7 cellular contexts compared by ENCODE assay signal in the genomic region with DNA sequence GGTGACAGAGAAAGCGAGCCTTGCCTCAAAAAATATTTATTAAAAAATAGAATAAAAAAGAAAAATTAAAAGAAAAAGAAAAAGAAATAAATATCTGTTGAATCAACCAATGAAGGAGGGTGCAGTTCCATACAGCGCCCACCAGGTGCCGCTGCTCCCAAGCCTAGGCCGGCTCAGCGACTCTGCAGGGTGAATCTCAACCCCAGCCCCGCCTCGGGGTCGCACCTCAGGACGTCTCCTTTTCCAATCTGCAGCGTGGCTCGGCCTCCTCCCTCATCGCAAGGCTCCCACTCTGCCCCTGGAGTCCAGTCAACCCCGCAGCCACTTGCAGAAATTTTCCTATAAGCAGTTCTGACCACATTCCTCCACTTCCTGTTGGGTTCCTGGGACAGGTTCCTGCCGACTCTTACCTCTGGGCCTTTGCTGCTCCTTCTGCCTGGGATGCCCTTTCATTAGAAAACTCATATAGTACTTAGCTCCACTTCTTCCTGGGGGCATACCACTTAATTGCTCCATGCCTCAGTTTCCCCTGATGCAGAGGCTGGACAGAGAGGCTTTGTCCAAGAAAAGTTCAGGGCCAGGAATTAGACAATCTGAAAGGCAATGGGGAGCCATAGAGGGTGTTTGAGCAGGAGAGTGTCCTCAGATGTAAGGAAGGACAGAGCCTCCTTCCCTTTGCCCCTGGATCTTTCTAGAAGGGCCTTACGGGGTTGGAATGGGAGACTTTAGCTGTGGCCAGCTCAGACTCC. TPM values are rescaled to one million over a fixed set of nuclear protein-coding genes. Genes with fewer than 3 reads are reported as not detected.
DNase-seq lines count a peak whose midpoint lies in the region; TF ChIP-seq lines count a peak whose summit lies in the region.

No MANE protein-coding gene starts in this region.

- H3K4me3 ChIP-seq in colonic mucosa = no peak overlapping the region

- H3K27ac ChIP-seq in colonic mucosa = no peak overlapping the region

- H3K9ac ChIP-seq in colonic mucosa (ENCODE audit: low read depth in 2 of 2, low read length in 2 of 2) = peak overlapping the region in 1 of 2 donors; percentile 34

- no peaks in the 10 kb centered on the region for H3K9me3 ChIP-seq in colonic mucosa

- intact Hi-C loops in colonic mucosa (cut with DNase I) = loop anchor here (1.0 kb wide), 1 partner anchor 425 kb away; no protein-coding TSS in a partner anchor

- no peaks in the 10 kb centered on the region for H3K36me3 ChIP-seq in colonic mucosa

- peak; percentile 91 for TF ChIP-seq CTCF in GM12874 (IDR thresholded peaks at IDR 0.05; ENCODE audit: insufficient read depth, low read depth, low read length)
- TF ChIP-seq CTCF in colonic mucosa (IDR thresholded peaks at IDR 0.05) = peak; percentile 98

- DNase-seq in NCI-H1105 treated with DMSO at 0.1 percent for 48 hours (lab: John Stamatoyannopoulos, UW) (peak; percentile 10), colonic mucosa (peak; percentile 35), lung microvascular endothelial cell (ENCODE audit: low read depth in 2 of 2) (peak; percentile 47 to 62), NCI-H2029 (lab: John Stamatoyannopoulos, UW) (no peak)
- DNase-seq in activated CD4-positive, alpha-beta T cell treated with anti-CD3 and anti-CD28 coated beads for 48 hours = peak; percentile 78
- peak; percentile 39 to 48 for DNase-seq in stimulated activated CD8-positive, alpha-beta memory T cell treated with anti-CD3 and anti-CD28 coated beads, Interleukin-15, amount 100 ng/mL, for 48 hours (ENCODE audit: low read depth in 2 of 2)

- H3K4me1 ChIP-seq in colonic mucosa = no peaks in the 10 kb centered on the region

- H3K27me3 ChIP-seq in colonic mucosa = no peaks in the 10 kb centered on the region

RNA-seq across cellular contexts. Expression of a gene that starts 24.3 kb away (rescaled TPM):
- total RNA-seq in colonic mucosa = not detected
- not detected in 2 replicates for total RNA-seq in lung microvascular endothelial cell

RNA-seq across cellular contexts. Expression of a gene that starts 43.8 kb away (rescaled TPM):
- total RNA-seq in colonic mucosa (not detected), lung microvascular endothelial cell (not detected in 2 replicates)

RNA-seq across cellular contexts. Expression of a gene that starts 44.2 kb away (rescaled TPM):
- 1 to 10 TPM; 3.9 TPM for total RNA-seq in colonic mucosa
- 4.1 and 17.1 TPM in 2 replicates for total RNA-seq in lung microvascular endothelial cell
